12 cellular contexts compared by ENCODE assay signal in the genomic region with DNA sequence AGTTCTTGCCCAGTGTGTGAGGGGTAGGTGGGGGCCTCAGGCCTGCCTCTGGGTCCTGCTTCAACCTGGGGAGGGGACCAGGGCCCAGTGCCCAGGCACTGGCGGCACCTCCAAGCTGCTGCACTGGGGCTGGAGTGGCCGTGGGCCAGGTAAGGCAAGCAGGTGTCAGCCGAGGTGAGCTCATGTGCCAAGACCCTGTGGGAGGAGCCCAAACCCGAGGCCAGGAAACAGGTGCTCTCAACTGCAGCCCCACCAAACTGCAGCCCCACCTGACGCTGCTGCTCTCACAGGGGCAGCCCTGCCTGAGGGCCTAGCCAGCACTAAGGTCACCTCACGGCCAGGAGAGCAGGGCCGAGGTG. TPM values are rescaled to one million over a fixed set of nuclear protein-coding genes. Genes with fewer than 3 reads are reported as not detected.
DNase-seq lines count a peak whose midpoint lies in the region; ATAC-seq and TF ChIP-seq lines count a peak whose summit lies in the region.
"Had no signal": no experiment of that assay in that cellular context is flagged by ENCODE, and none has a peak within 500 bp of the region (broad histone marks: within the 10 kb centered on the region; RNA-seq: fewer than 3 reads in every experiment).

No MANE protein-coding gene starts in this region.

- H3T11ph ChIP-seq in H9 (ENCODE audit: low read length) = no peak overlapping the region

- no peak overlapping the region for H4K91ac ChIP-seq in H9 (ENCODE audit: insufficient read length, low read depth, low read length)

- no peak overlapping the region for H3K27ac Mint-ChIP-seq in activated CD4-positive, alpha-beta T cell treated with anti-CD3 and anti-CD28 coated beads, Interleukin-2, amount 10 ng/mL, durations not matched to agents 7 days and 5 days
- H3K27ac Mint-ChIP-seq in H9 = no peak overlapping the region

- H3K36me3 Mint-ChIP-seq in activated CD4-positive, alpha-beta T cell treated with anti-CD3 and anti-CD28 coated beads, Interleukin-2, amount 10 ng/mL, durations not matched to agents 7 days and 5 days (ENCODE audit: low read depth) = no peaks in the 10 kb centered on the region
- no peaks in the 10 kb centered on the region for H3K36me3 Mint-ChIP-seq in H9 (ENCODE audit: insufficient read depth in 1 of 3, low read depth in 3 of 3)

- peak overlapping the region; percentile 34; the same call in 1 of the 2 replicates for H3K14ac ChIP-seq in H9 (ENCODE audit: insufficient read depth, low read length)

- H2BK12ac ChIP-seq in H9 (ENCODE audit: insufficient read length, low read depth, low read length) = no peak overlapping the region

- peaks cover 13% of the 10 kb centered on the region for H3K4me1 Mint-ChIP-seq in activated CD4-positive, alpha-beta T cell treated with anti-CD3 and anti-CD28 coated beads, Interleukin-2, amount 10 ng/mL, durations not matched to agents 7 days and 5 days
- H3K4me1 Mint-ChIP-seq in H9 = peaks cover 17 to 23% of the 10 kb centered on the region in 2 experiments

- H2BK15ac ChIP-seq in H9 (ENCODE audit: low read depth, low read length) = no peak overlapping the region

- CTCF ChIA-PET in activated CD4-positive, alpha-beta T cell treated with anti-CD3 and anti-CD28 coated beads, Interleukin-2, amount 10 ng/mL, durations not matched to agents 7 days and 5 days (lab: Charles Lee) = no interaction called here

- no peak overlapping the region for H3K23ac ChIP-seq in H9 (ENCODE audit: insufficient read length, low read depth, low read length)

- no CpG with 5 or more reads among the region's 7 CpGs for WGBS in H9 (ENCODE audit: extremely low coverage, insufficient read length, low lambda C conversion rate)

- no peak overlapping the region for H3K4me3 ChIP-seq in WERI-Rb-1 (ENCODE audit: low read depth, low read length)
- H3K4me3 ChIP-seq: heart left ventricle had no signal

- no peaks in the 10 kb centered on the region for H4K20me1 ChIP-seq in H9 (ENCODE audit: control insufficient read depth, insufficient read depth, insufficient read length)

- no peak overlapping the region for H2BK120ac ChIP-seq in H9 (ENCODE audit: low read depth, low read length, poor library complexity, severe bottlenecking)

- no peak overlapping the region for H3K4me2 ChIP-seq in H9 (ENCODE audit: insufficient read depth, insufficient read length, low read length)

- H3K4me1 ChIP-seq in H9 (ENCODE audit: insufficient read depth, low read length) = no peaks in the 10 kb centered on the region; the same call in 1 of the 2 replicates

- H3K27me3 ChIP-seq in H9 (ENCODE audit: insufficient read depth, low read length) (no peaks in the 10 kb centered on the region), WERI-Rb-1 (ENCODE audit: insufficient read depth, low read depth, severe bottlenecking) (no peaks in the 10 kb centered on the region)
- H3K27me3 ChIP-seq: heart left ventricle had no signal

- H3K27me3 Mint-ChIP-seq in activated CD4-positive, alpha-beta T cell treated with anti-CD3 and anti-CD28 coated beads, Interleukin-2, amount 10 ng/mL, durations not matched to agents 7 days and 5 days = no peaks in the 10 kb centered on the region
- no peaks in the 10 kb centered on the region for H3K27me3 Mint-ChIP-seq in H9 (ENCODE audit: low read depth)

- no peak overlapping the region for H3K4me3 Mint-ChIP-seq in activated CD4-positive, alpha-beta T cell treated with anti-CD3 and anti-CD28 coated beads, Interleukin-2, amount 10 ng/mL, durations not matched to agents 7 days and 5 days
- H3K4me3 Mint-ChIP-seq in H9 = no peak overlapping the region

- no peaks in the 10 kb centered on the region for H3K9me3 Mint-ChIP-seq in activated CD4-positive, alpha-beta T cell treated with anti-CD3 and anti-CD28 coated beads, Interleukin-2, amount 10 ng/mL, durations not matched to agents 7 days and 5 days
- no peaks in the 10 kb centered on the region for H3K9me3 Mint-ChIP-seq in H9

- ATAC-seq in HG03135 (IDR thresholded peaks at IDR 0.05; ENCODE audit: unreplicated experiment) (no peak), HG02623 (IDR thresholded peaks at IDR 0.05; ENCODE audit: unreplicated experiment) (no peak)
- ATAC-seq: heart left ventricle had no signal

- no peak overlapping the region for H3K27ac ChIP-seq in H9 (ENCODE audit: insufficient read length, low read depth, low read length)
- no peak overlapping the region; the same call in 1 of the 2 replicates for H3K27ac ChIP-seq in WERI-Rb-1
- H3K27ac ChIP-seq: heart left ventricle had no signal

- no peak overlapping the region for H3K9ac ChIP-seq in H9 (ENCODE audit: extremely low read depth, insufficient read length, low read length)

- H3K9me3 ChIP-seq in H9 (ENCODE audit: control insufficient read depth, low read depth, low read length) (no peaks in the 10 kb centered on the region), WERI-Rb-1 (ENCODE audit: severe bottlenecking) (no peaks in the 10 kb centered on the region)
- H3K9me3 ChIP-seq: heart left ventricle had no signal

- no peak overlapping the region for H3K56ac ChIP-seq in H9 (ENCODE audit: insufficient read length, low read depth, low read length)

- no peak overlapping the region for H3K18ac ChIP-seq in H9 (ENCODE audit: insufficient read length, low read depth, low read length)

- no peak overlapping the region for H2BK5ac ChIP-seq in H9 (ENCODE audit: insufficient read length, low read length)

- H4K5ac ChIP-seq in H9 (ENCODE audit: insufficient read length, low read depth, low read length) = no peak overlapping the region

- TF ChIP-seq CTCF in H9 (conservative IDR thresholded peaks at IDR 0.05) (no peak), WERI-Rb-1 (IDR thresholded peaks at IDR 0.05; ENCODE audit: low read depth, low read length) (no peak)

- no peak overlapping the region for H4K8ac ChIP-seq in H9 (replicated peaks; ENCODE audit: insufficient read length, low read depth, low read length)

- peak; percentile 1 for DNase-seq in activated CD4-positive, alpha-beta T cell treated with anti-CD3 and anti-CD28 coated beads for 48 hours
- DNase-seq in activated CD4-positive, alpha-beta T cell treated with anti-CD3 and anti-CD28 coated beads, Interleukin-2, amount 10 ng/mL, durations not matched to agents 7 days and 5 days = no peak
- peak; percentile 53 for DNase-seq in H9
- peak; percentile 5 for DNase-seq in WERI-Rb-1
- DNase-seq in posterior cingulate gyrus = peak in 6 of 10 donors; percentile 6 to 78 (median 34)
- no peak for DNase-seq in effector CD8-positive, alpha-beta T cell (lab: John Stamatoyannopoulos, UW)
- DNase-seq: mammary epithelial cell, NCI-H82, nucleus accumbens had no signal

- no peaks in the 10 kb centered on the region for H3K23me2 ChIP-seq in H9 (ENCODE audit: insufficient read length, low read depth, low read length, poor library complexity, severe bottlenecking)

- H3K79me1 ChIP-seq in H9 (ENCODE audit: insufficient read depth, low read depth, low read length, poor library complexity, severe bottlenecking) = no peaks in the 10 kb centered on the region

- H2BK20ac ChIP-seq in H9 (ENCODE audit: low read depth, low read length, poor library complexity, severe bottlenecking) = no peak overlapping the region

- POLR2A ChIA-PET in activated CD4-positive, alpha-beta T cell treated with anti-CD3 and anti-CD28 coated beads, Interleukin-2, amount 10 ng/mL, durations not matched to agents 7 days and 5 days (lab: Charles Lee) = no interaction called here

- H3K79me2 ChIP-seq in H9 (ENCODE audit: insufficient read depth, low read length) = no peaks in the 10 kb centered on the region

- no peaks in the 10 kb centered on the region; the same call in 1 of the 2 replicates for H3K36me3 ChIP-seq in WERI-Rb-1

- H3K4ac ChIP-seq in H9 (ENCODE audit: low read depth, low read length) = no peak overlapping the region

- no peak overlapping the region for H2AFZ ChIP-seq in H9 (ENCODE audit: low read length)

- no peak overlapping the region for H2AK5ac ChIP-seq in H9 (ENCODE audit: insufficient read length, low read length)

- intact Hi-C loops in posterior cingulate gyrus (cut with DNase I) = no loop called here

RNA-seq across cellular contexts. Expression of a gene that starts 18.1 kb away (rescaled TPM):
- total RNA-seq in activated CD4-positive, alpha-beta T cell treated with anti-CD3 and anti-CD28 coated beads, Interleukin-2, amount 10 ng/mL, durations not matched to agents 7 days and 5 days = 1 to 10 TPM; 5.3 to 7.3 TPM
- 22.4 and 22.9 TPM in 2 replicates for total RNA-seq in H9 (2021)

RNA-seq across cellular contexts. Expression of a gene that starts 18.1 kb away (rescaled TPM):
- 10 to 100 TPM; 21.4 to 21.5 TPM for total RNA-seq in activated CD4-positive, alpha-beta T cell treated with anti-CD3 and anti-CD28 coated beads, Interleukin-2, amount 10 ng/mL, durations not matched to agents 7 days and 5 days
- 24.0 and 24.4 TPM in 2 replicates for total RNA-seq in H9 (2021)

Comparison
In these comparisons a context has a peak if more than half of its experiments do, and no peak if none do; other contexts are left out.
1. DNase-seq: peak in activated CD4-positive, alpha-beta T cell treated with anti-CD3 and anti-CD28 coated beads for 48 hours (single experiment), H9 (single experiment), WERI-Rb-1 (single experiment) and posterior cingulate gyrus (6 of 10); none in activated CD4-positive, alpha-beta T cell treated with anti-CD3 and anti-CD28 coated beads, Interleukin-2, amount 10 ng/mL, durations not matched to agents 7 days and 5 days (single experiment) and effector CD8-positive, alpha-beta T cell (single experiment).